In the genomic region with DNA sequence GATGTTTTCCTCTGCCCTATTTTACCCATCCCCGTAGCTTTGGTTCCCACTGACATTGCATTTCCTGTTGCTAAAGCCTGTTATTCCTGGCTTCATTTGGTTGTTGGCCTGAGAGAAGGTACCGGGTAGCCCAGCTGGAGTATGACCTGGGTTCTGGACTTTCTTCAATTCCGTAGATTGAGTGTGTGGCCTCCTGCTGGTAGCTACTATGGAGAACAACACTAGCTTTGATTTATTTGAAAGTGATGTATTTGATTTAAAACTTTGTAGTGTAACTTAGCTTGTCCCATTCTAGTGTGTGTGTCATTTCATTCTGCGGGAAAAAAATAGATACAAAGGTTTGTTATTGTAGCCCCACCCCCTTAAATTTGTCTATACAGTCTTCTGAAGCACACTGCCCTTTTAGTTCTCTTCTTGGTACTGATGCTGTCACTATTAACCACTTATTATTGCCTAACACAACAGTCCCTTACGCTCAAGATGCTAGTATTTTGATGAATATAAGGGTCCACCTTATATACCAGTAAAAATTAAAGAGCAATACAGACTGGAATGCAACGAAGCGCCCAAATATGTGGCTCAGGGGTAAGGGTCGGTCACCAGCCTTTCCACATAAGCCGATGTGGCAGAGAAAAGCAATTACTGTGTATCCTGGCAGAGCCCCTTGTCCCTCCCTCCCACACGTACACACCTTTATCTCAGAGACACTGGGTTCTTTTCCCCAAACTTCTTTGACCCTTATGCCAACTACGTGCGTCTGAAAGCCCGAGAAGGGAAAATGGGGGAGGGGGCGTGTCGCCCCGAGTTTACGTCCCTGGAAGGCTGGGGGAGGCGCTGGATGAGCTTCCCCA, we compare ENCODE assay signal across 8 cellular contexts. TPM values are rescaled to one million over a fixed set of nuclear protein-coding genes. Genes with fewer than 3 reads are reported as not detected.
DNase-seq lines count a peak whose midpoint lies in the region; ATAC-seq and TF ChIP-seq lines count a peak whose summit lies in the region.

No MANE protein-coding gene starts in this region.

- H3K9me3 Mint-ChIP-seq in activated CD4-positive, alpha-beta T cell treated with anti-CD3 and anti-CD28 coated beads, Interleukin-2, amount 10 ng/mL, durations not matched to agents 24 days and 14 days = no peaks in the 10 kb centered on the region

- peak overlapping the region; percentile 84 to 92 for H3K4me3 ChIP-seq in muscle layer of duodenum (ENCODE audit: low read depth in 1 of 2, low read length in 2 of 2)

- H3K27me3 Mint-ChIP-seq in activated CD4-positive, alpha-beta T cell treated with anti-CD3 and anti-CD28 coated beads, Interleukin-2, amount 10 ng/mL, durations not matched to agents 24 days and 14 days = no peaks in the 10 kb centered on the region
- no peaks in the 10 kb centered on the region for H3K27me3 Mint-ChIP-seq in T-helper 17 cell

- peaks cover 14 to 16% of the 10 kb centered on the region in 2 donors for H3K36me3 ChIP-seq in muscle layer of duodenum (ENCODE audit: control insufficient read depth in 1 of 2, insufficient read depth in 2 of 2, low read length in 2 of 2)

- intact Hi-C loops in activated CD4-positive, alpha-beta T cell treated with anti-CD3 and anti-CD28 coated beads, Interleukin-2, amount 10 ng/mL, durations not matched to agents 24 days and 14 days (cut with micrococcal nuclease) = loop anchor here (1.0 to 5.0 kb wide), 4 partner anchors 31 to 55 kb away; a partner anchor contains a TSS

- peak overlapping the region; percentile 98 for H3K27ac Mint-ChIP-seq in activated CD4-positive, alpha-beta T cell treated with anti-CD3 and anti-CD28 coated beads, Interleukin-2, amount 10 ng/mL, durations not matched to agents 24 days and 14 days
- peak overlapping the region; percentile 99 for H3K27ac Mint-ChIP-seq in T-helper 17 cell

- H3K9me3 ChIP-seq in T-helper 17 cell (ENCODE audit: control insufficient read depth, low read length, poor library complexity, severe bottlenecking) = no peaks in the 10 kb centered on the region
- no peaks in the 10 kb centered on the region for H3K9me3 ChIP-seq in muscle layer of duodenum (ENCODE audit: control insufficient read depth in 1 of 2, low read length in 2 of 2)

- H3K27me3 ChIP-seq in muscle layer of duodenum (ENCODE audit: low read depth, low read length) = no peaks in the 10 kb centered on the region

- no peak for DNase-seq in activated CD4-positive, alpha-beta T cell treated with anti-CD3 and anti-CD28 coated beads, Interleukin-2, amount 10 ng/mL, durations not matched to agents 24 days and 14 days
- DNase-seq in activated CD4-positive, alpha-beta T cell treated with anti-CD3 and anti-CD28 coated beads, Interleukin-2, amount 50 U/mL, for 48 hours = no peak
- DNase-seq in T-helper 17 cell (no peak), erythroblast (lab: John Stamatoyannopoulos, UW) (peak; percentile 51 to 57), OCI-M2 (lab: John Stamatoyannopoulos, UW; ENCODE audit: unreplicated experiment) (no peak), COLO668 (lab: John Stamatoyannopoulos, UW; ENCODE audit: unreplicated experiment) (no peak)

- peaks cover 47% of the 10 kb centered on the region for H3K36me3 Mint-ChIP-seq in activated CD4-positive, alpha-beta T cell treated with anti-CD3 and anti-CD28 coated beads, Interleukin-2, amount 10 ng/mL, durations not matched to agents 24 days and 14 days (ENCODE audit: low read depth)
- peaks cover 9% of the 10 kb centered on the region for H3K36me3 Mint-ChIP-seq in T-helper 17 cell (ENCODE audit: low read depth)

- peaks cover 6 to 19% of the 10 kb centered on the region in 2 donors for H3K4me1 ChIP-seq in muscle layer of duodenum (ENCODE audit: control insufficient read depth in 1 of 2, insufficient read depth in 2 of 2, low read length in 2 of 2)

- ATAC-seq in HG03442 (IDR thresholded peaks at IDR 0.05; ENCODE audit: unreplicated experiment) (peak; percentile 4), T-helper 17 cell (peak; percentile 47)

- H3K4me1 Mint-ChIP-seq in activated CD4-positive, alpha-beta T cell treated with anti-CD3 and anti-CD28 coated beads, Interleukin-2, amount 10 ng/mL, durations not matched to agents 24 days and 14 days = peaks cover 41% of the 10 kb centered on the region
- peaks cover 53% of the 10 kb centered on the region for H3K4me1 Mint-ChIP-seq in T-helper 17 cell

- TF ChIP-seq POLR2A in erythroblast (IDR thresholded peaks at IDR 0.05; ENCODE audit: low read length) = no peak

- H3K27ac ChIP-seq in muscle layer of duodenum (ENCODE audit: low read length) = peak overlapping the region; percentile 93

- H3K4me3 Mint-ChIP-seq in activated CD4-positive, alpha-beta T cell treated with anti-CD3 and anti-CD28 coated beads, Interleukin-2, amount 10 ng/mL, durations not matched to agents 24 days and 14 days = peak overlapping the region; percentile 97
- peak overlapping the region; percentile 99 for H3K4me3 Mint-ChIP-seq in T-helper 17 cell

RNA-seq across cellular contexts. Expression of a gene that starts 0.6 kb away (rescaled TPM):
- 70.7 and 76.7 TPM in 2 replicates for total RNA-seq in activated CD4-positive, alpha-beta T cell treated with anti-CD3 and anti-CD28 coated beads, Interleukin-2, amount 10 ng/mL, durations not matched to agents 24 days and 14 days
- total RNA-seq in T-helper 17 cell = 10 to 100 TPM; 72.5 to 72.7 TPM

RNA-seq across cellular contexts. Expression of a gene that starts 33.1 kb away (rescaled TPM):
- total RNA-seq in activated CD4-positive, alpha-beta T cell treated with anti-CD3 and anti-CD28 coated beads, Interleukin-2, amount 10 ng/mL, durations not matched to agents 24 days and 14 days = 48.5 and 53.4 TPM in 2 replicates
- 10 to 100 TPM; 16.9 to 34.4 TPM for total RNA-seq in T-helper 17 cell

RNA-seq across cellular contexts. Expression of a gene that starts 41.3 kb away (rescaled TPM):
- total RNA-seq in activated CD4-positive, alpha-beta T cell treated with anti-CD3 and anti-CD28 coated beads, Interleukin-2, amount 10 ng/mL, durations not matched to agents 24 days and 14 days = 1.2 and 1.4 TPM in 2 replicates
- total RNA-seq in T-helper 17 cell = under 1 TPM; 0.20 to 0.42 TPM

RNA-seq across cellular contexts. Expression of a gene that starts 54.2 kb away (rescaled TPM):
- 241 and 250 TPM in 2 replicates for total RNA-seq in activated CD4-positive, alpha-beta T cell treated with anti-CD3 and anti-CD28 coated beads, Interleukin-2, amount 10 ng/mL, durations not matched to agents 24 days and 14 days
- 100 to 1,000 TPM; 203 to 224 TPM for total RNA-seq in T-helper 17 cell

RNA-seq across cellular contexts. Expression of a gene that starts 54.9 kb away (rescaled TPM):
- 13.8 and 16.6 TPM in 2 replicates for total RNA-seq in activated CD4-positive, alpha-beta T cell treated with anti-CD3 and anti-CD28 coated beads, Interleukin-2, amount 10 ng/mL, durations not matched to agents 24 days and 14 days
- total RNA-seq in T-helper 17 cell = 10 to 100 TPM; 18.0 to 21.2 TPM

Comparison
In these comparisons a context has a peak if more than half of its experiments do, and no peak if none do; other contexts are left out.
1. DNase-seq: peak in erythroblast (2 of 2); none in activated CD4-positive, alpha-beta T cell treated with anti-CD3 and anti-CD28 coated beads, Interleukin-2, amount 10 ng/mL, durations not matched to agents 24 days and 14 days (single experiment), activated CD4-positive, alpha-beta T cell treated with anti-CD3 and anti-CD28 coated beads, Interleukin-2, amount 50 U/mL, for 48 hours (0 of 2), T-helper 17 cell (0 of 3), OCI-M2 (single experiment) and COLO668 (single experiment).